1 cellular context compared by ENCODE assay signal in genomic region chr12:121132601-121133481, GRCh38.
TF ChIP-seq lines count a peak whose summit lies in the region.

TSS of gene P2RX7 (plus strand) at chr12:121132876. CDS start at chr12:121132971, 95 bp downstream.

TF ChIP-seq in GM12878, 131 proteins besides CTCF, POLR2A, EP300 and RAD21 (continued from another document and continues in another):
- TF ChIP-seq ZBTB4 (CRISPR knock-in tag; IDR thresholded peaks at IDR 0.05) (no peak), WRNIP1 (IDR thresholded peaks at IDR 0.05; ENCODE audit: borderline replicate concordance, low read depth, low read length) (0 out of 2 replicates have a peak, but pooled peaks have one; percentile 35), HDAC6 (IDR thresholded peaks at IDR 0.05; ENCODE audit: unreplicated experiment) (no peak), YBX1 (IDR thresholded peaks at IDR 0.05) (no peak), IRF4 (IDR thresholded peaks at IDR 0.05; ENCODE audit: low read depth, low read length) (no peak), TCF12 (IDR thresholded peaks at IDR 0.05; ENCODE audit: low read depth, low read length) (0 out of 2 replicates have a peak, but pooled peaks have one; percentile 12), RAD51 (IDR thresholded peaks at IDR 0.05) (no peak), NRF1 (conservative IDR thresholded peaks at IDR 0.05; ENCODE audit: low read depth, low read length) (no peak), EED (IDR thresholded peaks at IDR 0.05; ENCODE audit: low read depth) (peak; percentile 53; the same call in 1 of the 2 replicates), E2F4 (IDR thresholded peaks at IDR 0.05; ENCODE audit: low read depth, low read length) (no peak), TARDBP (IDR thresholded peaks at IDR 0.05; ENCODE audit: borderline replicate concordance) (no peak), CUX1 (IDR thresholded peaks at IDR 0.05; ENCODE audit: insufficient replicate concordance, low read depth, low read length) (no peak), FOXK2 (IDR thresholded peaks at IDR 0.05) (no peak; the same call in 1 of the 2 replicates), SPI1 (IDR thresholded peaks at IDR 0.05; ENCODE audit: borderline replicate concordance, insufficient read depth, low read depth, low read length) (peak; percentile 13; the same call in 1 of the 2 replicates), LARP7 (IDR thresholded peaks at IDR 0.05) (peak; percentile 8; the same call in 1 of the 2 replicates), DPF2 (IDR thresholded peaks at IDR 0.05) (no peak), IKZF1 (conservative IDR thresholded peaks at IDR 0.05) (peak; percentile 61), PAX5 (IDR thresholded peaks at IDR 0.05; ENCODE audit: borderline replicate concordance, low read depth, low read length) (no peak), NR2F1 (conservative IDR thresholded peaks at IDR 0.05) (no peak), RELB (IDR thresholded peaks at IDR 0.05; ENCODE audit: low read depth) (peak; percentile 45), SREBF1 (IDR thresholded peaks at IDR 0.05; ENCODE audit: low read length) (no peak), IKZF2 (IDR thresholded peaks at IDR 0.05) (peak; percentile 52 to 59; a peak in 3 of 4 replicates), EGR1 (IDR thresholded peaks at IDR 0.05; ENCODE audit: borderline replicate concordance in 1 of 2, low read depth in 2 of 2, low read length in 2 of 2) (no peak), STAT1 (conservative IDR thresholded peaks at IDR 0.05) (no peak), MTA2 (IDR thresholded peaks at IDR 0.05; ENCODE audit: low read depth) (peak; percentile 40; the same call in 1 of the 2 replicates)
- TF ChIP-seq, protein P1, sequence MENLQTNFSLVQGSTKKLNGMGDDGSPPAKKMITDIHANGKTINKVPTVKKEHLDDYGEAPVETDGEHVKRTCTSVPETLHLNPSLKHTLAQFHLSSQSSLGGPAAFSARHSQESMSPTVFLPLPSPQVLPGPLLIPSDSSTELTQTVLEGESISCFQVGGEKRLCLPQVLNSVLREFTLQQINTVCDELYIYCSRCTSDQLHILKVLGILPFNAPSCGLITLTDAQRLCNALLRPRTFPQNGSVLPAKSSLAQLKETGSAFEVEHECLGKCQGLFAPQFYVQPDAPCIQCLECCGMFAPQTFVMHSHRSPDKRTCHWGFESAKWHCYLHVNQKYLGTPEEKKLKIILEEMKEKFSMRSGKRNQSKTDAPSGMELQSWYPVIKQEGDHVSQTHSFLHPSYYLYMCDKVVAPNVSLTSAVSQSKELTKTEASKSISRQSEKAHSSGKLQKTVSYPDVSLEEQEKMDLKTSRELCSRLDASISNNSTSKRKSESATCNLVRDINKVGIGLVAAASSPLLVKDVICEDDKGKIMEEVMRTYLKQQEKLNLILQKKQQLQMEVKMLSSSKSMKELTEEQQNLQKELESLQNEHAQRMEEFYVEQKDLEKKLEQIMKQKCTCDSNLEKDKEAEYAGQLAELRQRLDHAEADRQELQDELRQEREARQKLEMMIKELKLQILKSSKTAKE (IDR thresholded peaks at IDR 0.05; ENCODE audit: low read depth, poor library complexity, severe bottlenecking): no peak
- TF ChIP-seq, protein P2, sequence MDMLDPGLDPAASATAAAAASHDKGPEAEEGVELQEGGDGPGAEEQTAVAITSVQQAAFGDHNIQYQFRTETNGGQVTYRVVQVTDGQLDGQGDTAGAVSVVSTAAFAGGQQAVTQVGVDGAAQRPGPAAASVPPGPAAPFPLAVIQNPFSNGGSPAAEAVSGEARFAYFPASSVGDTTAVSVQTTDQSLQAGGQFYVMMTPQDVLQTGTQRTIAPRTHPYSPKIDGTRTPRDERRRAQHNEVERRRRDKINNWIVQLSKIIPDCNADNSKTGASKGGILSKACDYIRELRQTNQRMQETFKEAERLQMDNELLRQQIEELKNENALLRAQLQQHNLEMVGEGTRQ (IDR thresholded peaks at IDR 0.05; ENCODE audit: borderline replicate concordance, low read depth, low read length): no peak
- TF ChIP-seq, protein P3, sequence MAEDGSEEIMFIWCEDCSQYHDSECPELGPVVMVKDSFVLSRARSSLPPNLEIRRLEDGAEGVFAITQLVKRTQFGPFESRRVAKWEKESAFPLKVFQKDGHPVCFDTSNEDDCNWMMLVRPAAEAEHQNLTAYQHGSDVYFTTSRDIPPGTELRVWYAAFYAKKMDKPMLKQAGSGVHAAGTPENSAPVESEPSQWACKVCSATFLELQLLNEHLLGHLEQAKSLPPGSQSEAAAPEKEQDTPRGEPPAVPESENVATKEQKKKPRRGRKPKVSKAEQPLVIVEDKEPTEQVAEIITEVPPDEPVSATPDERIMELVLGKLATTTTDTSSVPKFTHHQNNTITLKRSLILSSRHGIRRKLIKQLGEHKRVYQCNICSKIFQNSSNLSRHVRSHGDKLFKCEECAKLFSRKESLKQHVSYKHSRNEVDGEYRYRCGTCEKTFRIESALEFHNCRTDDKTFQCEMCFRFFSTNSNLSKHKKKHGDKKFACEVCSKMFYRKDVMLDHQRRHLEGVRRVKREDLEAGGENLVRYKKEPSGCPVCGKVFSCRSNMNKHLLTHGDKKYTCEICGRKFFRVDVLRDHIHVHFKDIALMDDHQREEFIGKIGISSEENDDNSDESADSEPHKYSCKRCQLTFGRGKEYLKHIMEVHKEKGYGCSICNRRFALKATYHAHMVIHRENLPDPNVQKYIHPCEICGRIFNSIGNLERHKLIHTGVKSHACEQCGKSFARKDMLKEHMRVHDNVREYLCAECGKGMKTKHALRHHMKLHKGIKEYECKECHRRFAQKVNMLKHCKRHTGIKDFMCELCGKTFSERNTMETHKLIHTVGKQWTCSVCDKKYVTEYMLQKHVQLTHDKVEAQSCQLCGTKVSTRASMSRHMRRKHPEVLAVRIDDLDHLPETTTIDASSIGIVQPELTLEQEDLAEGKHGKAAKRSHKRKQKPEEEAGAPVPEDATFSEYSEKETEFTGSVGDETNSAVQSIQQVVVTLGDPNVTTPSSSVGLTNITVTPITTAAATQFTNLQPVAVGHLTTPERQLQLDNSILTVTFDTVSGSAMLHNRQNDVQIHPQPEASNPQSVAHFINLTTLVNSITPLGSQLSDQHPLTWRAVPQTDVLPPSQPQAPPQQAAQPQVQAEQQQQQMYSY (CRISPR knock-in tag; IDR thresholded peaks at IDR 0.05): no peak
- TF ChIP-seq, protein P4, sequence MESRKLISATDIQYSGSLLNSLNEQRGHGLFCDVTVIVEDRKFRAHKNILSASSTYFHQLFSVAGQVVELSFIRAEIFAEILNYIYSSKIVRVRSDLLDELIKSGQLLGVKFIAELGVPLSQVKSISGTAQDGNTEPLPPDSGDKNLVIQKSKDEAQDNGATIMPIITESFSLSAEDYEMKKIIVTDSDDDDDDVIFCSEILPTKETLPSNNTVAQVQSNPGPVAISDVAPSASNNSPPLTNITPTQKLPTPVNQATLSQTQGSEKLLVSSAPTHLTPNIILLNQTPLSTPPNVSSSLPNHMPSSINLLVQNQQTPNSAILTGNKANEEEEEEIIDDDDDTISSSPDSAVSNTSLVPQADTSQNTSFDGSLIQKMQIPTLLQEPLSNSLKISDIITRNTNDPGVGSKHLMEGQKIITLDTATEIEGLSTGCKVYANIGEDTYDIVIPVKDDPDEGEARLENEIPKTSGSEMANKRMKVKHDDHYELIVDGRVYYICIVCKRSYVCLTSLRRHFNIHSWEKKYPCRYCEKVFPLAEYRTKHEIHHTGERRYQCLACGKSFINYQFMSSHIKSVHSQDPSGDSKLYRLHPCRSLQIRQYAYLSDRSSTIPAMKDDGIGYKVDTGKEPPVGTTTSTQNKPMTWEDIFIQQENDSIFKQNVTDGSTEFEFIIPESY (IDR thresholded peaks at IDR 0.05): no peak
- TF ChIP-seq, protein P5, sequence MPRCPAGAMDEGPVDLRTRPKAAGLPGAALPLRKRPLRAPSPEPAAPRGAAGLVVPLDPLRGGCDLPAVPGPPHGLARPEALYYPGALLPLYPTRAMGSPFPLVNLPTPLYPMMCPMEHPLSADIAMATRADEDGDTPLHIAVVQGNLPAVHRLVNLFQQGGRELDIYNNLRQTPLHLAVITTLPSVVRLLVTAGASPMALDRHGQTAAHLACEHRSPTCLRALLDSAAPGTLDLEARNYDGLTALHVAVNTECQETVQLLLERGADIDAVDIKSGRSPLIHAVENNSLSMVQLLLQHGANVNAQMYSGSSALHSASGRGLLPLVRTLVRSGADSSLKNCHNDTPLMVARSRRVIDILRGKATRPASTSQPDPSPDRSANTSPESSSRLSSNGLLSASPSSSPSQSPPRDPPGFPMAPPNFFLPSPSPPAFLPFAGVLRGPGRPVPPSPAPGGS (IDR thresholded peaks at IDR 0.05; ENCODE audit: borderline replicate concordance, insufficient read depth, low read depth, low read length, poor library complexity, severe bottlenecking): no peak
- TF ChIP-seq, protein P6, sequence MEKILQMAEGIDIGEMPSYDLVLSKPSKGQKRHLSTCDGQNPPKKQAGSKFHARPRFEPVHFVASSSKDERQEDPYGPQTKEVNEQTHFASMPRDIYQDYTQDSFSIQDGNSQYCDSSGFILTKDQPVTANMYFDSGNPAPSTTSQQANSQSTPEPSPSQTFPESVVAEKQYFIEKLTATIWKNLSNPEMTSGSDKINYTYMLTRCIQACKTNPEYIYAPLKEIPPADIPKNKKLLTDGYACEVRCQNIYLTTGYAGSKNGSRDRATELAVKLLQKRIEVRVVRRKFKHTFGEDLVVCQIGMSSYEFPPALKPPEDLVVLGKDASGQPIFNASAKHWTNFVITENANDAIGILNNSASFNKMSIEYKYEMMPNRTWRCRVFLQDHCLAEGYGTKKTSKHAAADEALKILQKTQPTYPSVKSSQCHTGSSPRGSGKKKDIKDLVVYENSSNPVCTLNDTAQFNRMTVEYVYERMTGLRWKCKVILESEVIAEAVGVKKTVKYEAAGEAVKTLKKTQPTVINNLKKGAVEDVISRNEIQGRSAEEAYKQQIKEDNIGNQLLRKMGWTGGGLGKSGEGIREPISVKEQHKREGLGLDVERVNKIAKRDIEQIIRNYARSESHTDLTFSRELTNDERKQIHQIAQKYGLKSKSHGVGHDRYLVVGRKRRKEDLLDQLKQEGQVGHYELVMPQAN (conservative IDR thresholded peaks at IDR 0.05): no peak
